ENCODE assay signal across 26 cellular contexts in the genomic region with DNA sequence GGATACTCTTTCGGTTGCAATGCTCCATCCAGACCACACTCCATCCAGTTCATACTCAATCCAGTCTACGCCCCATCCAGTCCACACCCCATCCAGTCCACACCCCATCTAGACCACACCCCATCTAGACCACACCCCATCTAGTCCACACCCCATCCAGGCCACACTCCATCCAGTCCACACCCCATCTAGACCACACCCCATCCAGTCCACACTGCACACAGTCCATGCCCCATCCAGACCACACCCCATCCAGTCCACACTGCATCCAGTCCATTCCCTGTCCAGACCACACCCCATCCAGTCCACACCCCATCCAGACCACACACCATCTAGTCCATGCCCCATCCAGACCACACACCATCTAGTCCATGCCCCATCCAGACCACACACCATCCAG.
DNase-seq lines count a peak whose midpoint lies in the region; ATAC-seq and TF ChIP-seq lines count a peak whose summit lies in the region.
"Had no signal": no experiment of that assay in that cellular context is flagged by ENCODE, and none has a peak within 500 bp of the region (broad histone marks: within the 10 kb centered on the region; RNA-seq: fewer than 3 reads in every experiment).

No MANE protein-coding gene starts in this region.

- no peak for TF ChIP-seq EP300 in suprapubic skin (IDR thresholded peaks at IDR 0.05)

- TF ChIP-seq POLR2A in adrenal gland (IDR thresholded peaks at IDR 0.05): no peak
- no peak for TF ChIP-seq POLR2A in suprapubic skin (IDR thresholded peaks at IDR 0.05)

- TF ChIP-seq CTCF in adrenal gland (IDR thresholded peaks at IDR 0.05) (no peak), suprapubic skin (IDR thresholded peaks at IDR 0.05) (no peak)

- peak; percentile 4 for DNase-seq in activated CD8-positive, alpha-beta memory T cell treated with anti-CD3 and anti-CD28 coated beads for 24 hours
- DNase-seq in activated CD8-positive, alpha-beta memory T cell treated with anti-CD3 and anti-CD28 coated beads, Interleukin-2, amount 50 U/mL, for 4 hours: no peak
- DNase-seq in adrenal gland (peak in 5 of 7 donors; percentile 1 to 16 (median 5)), islet precursor cell (peak; percentile 21), suprapubic skin (ENCODE audit: low spot score in 2 of 2) (peak; percentile 19 to 23), NCI-H524 treated with DMSO at 0.1 percent for 48 hours (lab: John Stamatoyannopoulos, UW) (no peak)
- DNase-seq: 8988T; activated CD4-positive, alpha-beta T cell treated with anti-CD3 and anti-CD28 coated beads, Interleukin-2, amount 10 ng/mL, durations not matched to agents 7 days and 5 days; activated naive CD8-positive, alpha-beta T cell treated with anti-CD3 and anti-CD28 coated beads for 36 hours; Calu3; mucosa of descending colon; NCI-H1105; NCI-H1930; NCI-H2227 treated with DMSO at 0.1 percent for 48 hours; NCI-H69; right cardiac atrium; SIG-M5; stimulated activated CD4-positive, alpha-beta T cell treated with anti-CD3 and anti-CD28 coated beads, Interleukin-2, amount 100 ng/mL, for 48 hours; SW 1271; T-helper 9 cell had no signal

- H3K27me3 ChIP-seq in adrenal gland (no peaks in the 10 kb centered on the region), suprapubic skin (no peaks in the 10 kb centered on the region)
- H3K27me3 ChIP-seq: Peyer's patch had no signal

- peaks cover 0 to 24% of the 10 kb centered on the region in 2 donors for H3K36me3 ChIP-seq in adrenal gland (replicated peaks in 1 of 2)
- no peaks in the 10 kb centered on the region for H3K36me3 ChIP-seq in suprapubic skin
- H3K36me3 ChIP-seq: Peyer's patch had no signal

- H3K9me3 ChIP-seq in adrenal gland (replicated peaks in 1 of 3) (no peaks in the 10 kb centered on the region), suprapubic skin (no peaks in the 10 kb centered on the region)
- H3K9me3 ChIP-seq: mucosa of descending colon, Peyer's patch had no signal

- H3K4me1 ChIP-seq in adrenal gland (replicated peaks in 1 of 2): peaks cover 0 to 11% of the 10 kb centered on the region in 2 donors
- no peaks in the 10 kb centered on the region for H3K4me1 ChIP-seq in suprapubic skin
- H3K4me1 ChIP-seq: parathyroid adenoma, Peyer's patch had no signal

- intact Hi-C loops in adrenal gland (cut with DNase I): no loop called here

- no peak overlapping the region for H3K4me3 ChIP-seq in adrenal gland
- H3K4me3 ChIP-seq in suprapubic skin: no peak overlapping the region
- H3K4me3 ChIP-seq: lung, mucosa of descending colon, Peyer's patch had no signal

- ATAC-seq in HG02642 (IDR thresholded peaks at IDR 0.05; ENCODE audit: poor library complexity, unreplicated experiment): no peak
- ATAC-seq in HG03175 (IDR thresholded peaks at IDR 0.05; ENCODE audit: unreplicated experiment): no peak
- ATAC-seq: mucosa of descending colon had no signal

- H3K27ac ChIP-seq in adrenal gland: no peak overlapping the region
- H3K27ac ChIP-seq in suprapubic skin: no peak overlapping the region
- H3K27ac ChIP-seq: parathyroid adenoma, Peyer's patch, VCaP had no signal

- WGBS in adrenal gland, 4 donors: 87 to 98% (median 93%) methylated on average over 2 of the region's 2 CpGs
- WGBS in suprapubic skin: 96% methylated on average over 2 of the region's 2 CpGs

Comparison
In these comparisons a context has a peak if more than half of its experiments do, and no peak if none do; other contexts are left out.
1. DNase-seq: peak in activated CD8-positive, alpha-beta memory T cell treated with anti-CD3 and anti-CD28 coated beads for 24 hours (single experiment), adrenal gland (5 of 7), islet precursor cell (single experiment) and suprapubic skin (2 of 2); none in activated CD8-positive, alpha-beta memory T cell treated with anti-CD3 and anti-CD28 coated beads, Interleukin-2, amount 50 U/mL, for 4 hours (single experiment) and NCI-H524 treated with DMSO at 0.1 percent for 48 hours (single experiment).